Comparison of ENCODE assay signal across 1 cellular context in genomic region chr7:151426486-151426905, GRCh38.
TF ChIP-seq lines count a peak whose summit lies in the region.

No MANE protein-coding gene starts in this region.

TF ChIP-seq in HEK293, 187 proteins besides CTCF, POLR2A, EP300 and RAD21 (continued from another document and continues in another):
- TF ChIP-seq ZBTB20 (tag by site-specific recombination; IDR thresholded peaks at IDR 0.05), result no peak
- TF ChIP-seq ZNF37A (tag by site-specific recombination; IDR thresholded peaks at IDR 0.05), result no peak
- no peak for TF ChIP-seq ZNF223 (tag by site-specific recombination; IDR thresholded peaks at IDR 0.05)
- 0 out of 2 replicates have a peak, but pooled peaks have one; percentile 11 for TF ChIP-seq KLF7 (tag by site-specific recombination; IDR thresholded peaks at IDR 0.05; ENCODE audit: borderline replicate concordance)
- no peak for TF ChIP-seq ZNF585B (tag by site-specific recombination; IDR thresholded peaks at IDR 0.05)
- 0 out of 2 replicates have a peak, but pooled peaks have one; percentile 12 for TF ChIP-seq KLF1 (tag by site-specific recombination; IDR thresholded peaks at IDR 0.05)
- TF ChIP-seq ZBTB7A (tag by site-specific recombination; IDR thresholded peaks at IDR 0.05; ENCODE audit: low read depth), result no peak; the same call in 1 of the 2 replicates
- TF ChIP-seq PATZ1 (tag by site-specific recombination; IDR thresholded peaks at IDR 0.05), result peak; percentile 87
- peak; percentile 69; the same call in 1 of the 2 replicates for TF ChIP-seq ZNF10 (tag by site-specific recombination; IDR thresholded peaks at IDR 0.05)
- peak; percentile 92 for TF ChIP-seq INSM2 (tag by site-specific recombination; IDR thresholded peaks at IDR 0.05)
- TF ChIP-seq ZBTB11 (tag by site-specific recombination; conservative IDR thresholded peaks at IDR 0.05; ENCODE audit: low read depth), result peak; percentile 51; the same call in 1 of the 2 replicates
- TF ChIP-seq ZNF121 (tag by site-specific recombination; IDR thresholded peaks at IDR 0.05), result no peak
- 0 out of 2 replicates have a peak, but pooled peaks have one; percentile 4 for TF ChIP-seq ZNF280D (tag by site-specific recombination; IDR thresholded peaks at IDR 0.05)
- peak; percentile 80 for TF ChIP-seq ZFP69B (tag by site-specific recombination; IDR thresholded peaks at IDR 0.05)
- TF ChIP-seq ZSCAN4 (tag by site-specific recombination; IDR thresholded peaks at IDR 0.05), result no peak
- no peak for TF ChIP-seq ZNF623 (tag by site-specific recombination; IDR thresholded peaks at IDR 0.05)
- TF ChIP-seq ZNF133 (tag by site-specific recombination; IDR thresholded peaks at IDR 0.05), result no peak
- TF ChIP-seq ZNF561 (tag by site-specific recombination; IDR thresholded peaks at IDR 0.05; ENCODE audit: borderline replicate concordance), result peak; percentile 83
- peak; percentile 44; the same call in 1 of the 2 replicates for TF ChIP-seq ZBTB8A (tag by site-specific recombination; IDR thresholded peaks at IDR 0.05)
- TF ChIP-seq ZNF221 (tag by site-specific recombination; IDR thresholded peaks at IDR 0.05; ENCODE audit: borderline replicate concordance), result no peak
- peak; percentile 91 for TF ChIP-seq OSR2 (tag by site-specific recombination; IDR thresholded peaks at IDR 0.05)
- peak; percentile 95 for TF ChIP-seq PRDM10 (tag by site-specific recombination; IDR thresholded peaks at IDR 0.05)
- TF ChIP-seq ZNF555 (tag by site-specific recombination; conservative IDR thresholded peaks at IDR 0.05), result no peak
- TF ChIP-seq ZNF645 (tag by site-specific recombination; IDR thresholded peaks at IDR 0.05), result no peak
- TF ChIP-seq TRIM28 (IDR thresholded peaks at IDR 0.05; ENCODE audit: borderline replicate concordance, low read length), result peak; percentile 92
- no peak for TF ChIP-seq ZNF148 (tag by site-specific recombination; IDR thresholded peaks at IDR 0.05; ENCODE audit: borderline replicate concordance)
- TF ChIP-seq ZBTB26 (tag by site-specific recombination; optimal IDR thresholded peaks at IDR 0.05), result no peak
- no peak for TF ChIP-seq ZNF670 (tag by site-specific recombination; IDR thresholded peaks at IDR 0.05; ENCODE audit: low read depth)
- no peak; the same call in 1 of the 2 replicates for TF ChIP-seq GLI2 (tag by site-specific recombination; IDR thresholded peaks at IDR 0.05; ENCODE audit: borderline replicate concordance, low read depth)
- TF ChIP-seq ZNF324 (tag by site-specific recombination; IDR thresholded peaks at IDR 0.05), result no peak
- TF ChIP-seq BCL11B (tag by site-specific recombination; IDR thresholded peaks at IDR 0.05; ENCODE audit: low read depth), result no peak
- TF ChIP-seq ZNF548 (tag by site-specific recombination; IDR thresholded peaks at IDR 0.05), result no peak
